Comparison of ENCODE assay signal across 1 cellular context in genomic region chr2:104432972-104433371, GRCh38.
TF ChIP-seq lines count a peak whose summit lies in the region.

No MANE protein-coding gene starts in this region.

TF ChIP-seq in WTC11, 78 proteins besides CTCF, POLR2A, EP300 and RAD21 (continued from another document):
- no peak for TF ChIP-seq ZNF532 (CRISPR knock-in tag; IDR thresholded peaks at IDR 0.05; ENCODE audit: borderline replicate concordance)
- TF ChIP-seq GRHL2 (CRISPR knock-in tag; IDR thresholded peaks at IDR 0.05; ENCODE audit: insufficient replicate concordance, severe bottlenecking), result no peak
